8 cellular contexts compared by ENCODE assay signal in genomic region chr13:48571121-48571901, GRCh38. TPM values are rescaled to one million over a fixed set of nuclear protein-coding genes. Genes with fewer than 3 reads are reported as not detected.
DNase-seq lines count a peak whose midpoint lies in the region; ATAC-seq lines count a peak whose summit lies in the region.

No MANE protein-coding gene starts in this region.

- H3K4me1 Mint-ChIP-seq in activated naive CD4-positive, alpha-beta T cell treated with anti-CD3 and anti-CD28 coated beads for 36 hours (ENCODE audit: low read depth): peaks cover 7% of the 10 kb centered on the region
- peaks cover 47% of the 10 kb centered on the region for H3K4me1 Mint-ChIP-seq in activated CD4-positive, alpha-beta memory T cell treated with anti-CD3 and anti-CD28 coated beads, Interleukin-2, amount 10 ng/mL, durations not matched to agents 7 days and 5 days

- no peak overlapping the region for H3K4me3 ChIP-seq in SK-N-MC
- peak overlapping the region; percentile 27 for H3K4me3 ChIP-seq in skeletal muscle satellite cell (ENCODE audit: low read length)

- H3K9me3 Mint-ChIP-seq in activated naive CD4-positive, alpha-beta T cell treated with anti-CD3 and anti-CD28 coated beads for 36 hours: no peaks in the 10 kb centered on the region
- H3K9me3 Mint-ChIP-seq in activated CD4-positive, alpha-beta memory T cell treated with anti-CD3 and anti-CD28 coated beads, Interleukin-2, amount 10 ng/mL, durations not matched to agents 7 days and 5 days: peaks cover 6% of the 10 kb centered on the region

- no peak overlapping the region for H3K27ac Mint-ChIP-seq in activated naive CD4-positive, alpha-beta T cell treated with anti-CD3 and anti-CD28 coated beads for 36 hours
- H3K27ac Mint-ChIP-seq in activated CD4-positive, alpha-beta memory T cell treated with anti-CD3 and anti-CD28 coated beads, Interleukin-2, amount 10 ng/mL, durations not matched to agents 7 days and 5 days: no peak overlapping the region

- DNase-seq in SK-N-MC (ENCODE audit: low read depth, low spot score): no peak
- DNase-seq in globus pallidus (ENCODE audit: low spot score): peak; percentile 49
- no peak for DNase-seq in NK-92 treated with Interleukin-12 subunit alpha and Interleukin-12 subunit beta, amount 100 ng/mL, for 24 hours (lab: John Stamatoyannopoulos, UW)
- no peak for DNase-seq in activated naive CD4-positive, alpha-beta T cell treated with anti-CD3 and anti-CD28 coated beads for 36 hours
- DNase-seq in activated CD4-positive, alpha-beta memory T cell treated with anti-CD3 and anti-CD28 coated beads, Interleukin-2, amount 10 ng/mL, durations not matched to agents 7 days and 5 days: no peak
- no peak for DNase-seq in HT-29 (ENCODE audit: low spot score)

- no peaks in the 10 kb centered on the region for H3K36me3 ChIP-seq in SK-N-MC (ENCODE audit: insufficient read depth, low read length)
- no peaks in the 10 kb centered on the region for H3K36me3 ChIP-seq in skeletal muscle satellite cell (ENCODE audit: insufficient read depth, low read length)

- no peaks in the 10 kb centered on the region for H3K9me3 ChIP-seq in SK-N-MC (ENCODE audit: low read depth, low read length)
- H3K9me3 ChIP-seq in skeletal muscle satellite cell (replicated peaks; ENCODE audit: low read length): no peaks in the 10 kb centered on the region

- H3K9ac ChIP-seq in SK-N-MC (ENCODE audit: insufficient read length) (peak overlapping the region; percentile 18), skeletal muscle satellite cell (ENCODE audit: low read depth, low read length) (peak overlapping the region; percentile 77)

- peaks cover 38% of the 10 kb centered on the region for H3K4me1 ChIP-seq in skeletal muscle satellite cell (ENCODE audit: control insufficient read depth, insufficient read depth, low read length)

- intact Hi-C loops in activated naive CD4-positive, alpha-beta T cell treated with anti-CD3 and anti-CD28 coated beads for 36 hours (cut with micrococcal nuclease): loop anchor here (10.0 kb wide), 1 partner anchor 537 kb away; the partner anchor contains the start of gene NUDT15

- no peaks in the 10 kb centered on the region for H3K36me3 Mint-ChIP-seq in activated naive CD4-positive, alpha-beta T cell treated with anti-CD3 and anti-CD28 coated beads for 36 hours (ENCODE audit: low read depth)
- peaks cover 36% of the 10 kb centered on the region for H3K36me3 Mint-ChIP-seq in activated CD4-positive, alpha-beta memory T cell treated with anti-CD3 and anti-CD28 coated beads, Interleukin-2, amount 10 ng/mL, durations not matched to agents 7 days and 5 days (ENCODE audit: low read depth)

- H3K27me3 ChIP-seq in skeletal muscle satellite cell (ENCODE audit: control insufficient read depth, insufficient read depth, low read length): no peaks in the 10 kb centered on the region

- H3K27ac ChIP-seq in SK-N-MC: peak overlapping the region; percentile 61; the same call in 1 of the 2 replicates

- CTCF ChIA-PET in activated naive CD4-positive, alpha-beta T cell treated with anti-CD3 and anti-CD28 coated beads for 36 hours (lab: Charles Lee): interaction anchor here (1.0 to 1.4 kb wide), 2 partner anchors 9 to 444 kb away, joined by 3 to 7 read pairs; no protein-coding TSS in a partner anchor
- CTCF ChIA-PET in activated CD4-positive, alpha-beta memory T cell treated with anti-CD3 and anti-CD28 coated beads, Interleukin-2, amount 10 ng/mL, durations not matched to agents 7 days and 5 days (lab: Charles Lee): interaction anchor here (0.6 to 2.3 kb wide), 4 partner anchors 7 to 173 kb away, joined by 3 to 12 read pairs (median 6); no protein-coding TSS in a partner anchor

- H3K4me3 Mint-ChIP-seq in activated naive CD4-positive, alpha-beta T cell treated with anti-CD3 and anti-CD28 coated beads for 36 hours: no peak overlapping the region
- H3K4me3 Mint-ChIP-seq in activated CD4-positive, alpha-beta memory T cell treated with anti-CD3 and anti-CD28 coated beads, Interleukin-2, amount 10 ng/mL, durations not matched to agents 7 days and 5 days: no peak overlapping the region

- H3K27me3 Mint-ChIP-seq in activated naive CD4-positive, alpha-beta T cell treated with anti-CD3 and anti-CD28 coated beads for 36 hours (ENCODE audit: low read depth): peaks cover 12% of the 10 kb centered on the region
- peaks cover 37% of the 10 kb centered on the region for H3K27me3 Mint-ChIP-seq in activated CD4-positive, alpha-beta memory T cell treated with anti-CD3 and anti-CD28 coated beads, Interleukin-2, amount 10 ng/mL, durations not matched to agents 7 days and 5 days

- peak overlapping the region; percentile 74 for H3K4me2 ChIP-seq in skeletal muscle satellite cell (ENCODE audit: low read length)

- POLR2A ChIA-PET in activated CD4-positive, alpha-beta memory T cell treated with anti-CD3 and anti-CD28 coated beads, Interleukin-2, amount 10 ng/mL, durations not matched to agents 7 days and 5 days (lab: Charles Lee): interaction anchor here (0.7 to 1.7 kb wide), 8 partner anchors 9 to 268 kb away, joined by 3 to 6 read pairs (median 3); partner anchors contain the start of genes LPAR6, RB1 and RCBTB2

- peak; percentile 44 for ATAC-seq in GM21390 (IDR thresholded peaks at IDR 0.05; ENCODE audit: unreplicated experiment)

RNA-seq across cellular contexts. Expression of gene RCBTB2, which starts 38.4 kb away (rescaled TPM):
- total RNA-seq in skeletal muscle satellite cell (2012; rRNA removed): 3.9 and 8.6 TPM in 2 replicates
- 1 to 10 TPM; 1.2 to 1.4 TPM for total RNA-seq in activated naive CD4-positive, alpha-beta T cell treated with anti-CD3 and anti-CD28 coated beads for 36 hours
- total RNA-seq in activated CD4-positive, alpha-beta memory T cell treated with anti-CD3 and anti-CD28 coated beads, Interleukin-2, amount 10 ng/mL, durations not matched to agents 7 days and 5 days: 10 to 100 TPM; 35.6 TPM
- total RNA-seq in HT-29 (2014; rRNA removed; shearing (Covaris generic)): 1.0 and 2.9 TPM in 2 replicates
